In the genomic region with DNA sequence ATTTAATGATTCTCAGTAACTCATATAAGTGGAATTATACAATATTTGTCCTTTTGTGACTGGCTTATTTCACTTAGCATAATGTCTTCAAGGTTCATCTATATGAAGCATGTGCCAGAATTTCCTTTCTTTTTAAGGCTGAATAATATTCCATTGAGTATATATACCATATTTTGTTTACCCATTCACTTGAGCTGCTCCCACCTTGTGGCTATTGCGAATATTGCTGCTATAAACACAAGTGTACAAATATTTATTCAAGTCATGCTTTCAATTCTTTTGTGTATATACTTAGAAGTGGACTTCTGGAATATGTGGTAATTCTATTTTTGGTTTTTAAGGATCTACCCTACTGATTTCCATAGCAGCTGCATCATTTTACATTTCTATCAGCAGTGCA, we compare ENCODE assay signal across 21 cellular contexts.
A peak's percentile ranks its signal among the peaks of the same experiment; 100 is the strongest.
DNase-seq lines count a peak whose midpoint lies in the region; ATAC-seq and TF ChIP-seq lines count a peak whose summit lies in the region.
"Had no signal": no experiment of that assay in that cellular context is flagged by ENCODE, and none has a peak within 500 bp of the region (broad histone marks: within the 10 kb centered on the region; RNA-seq: fewer than 3 reads in every experiment).

No MANE protein-coding gene starts in this region.

- H3K4me1 ChIP-seq in H9 (ENCODE audit: insufficient read depth, low read length) (peaks cover 10% of the 10 kb centered on the region; the same call in 1 of the 2 replicates), PC-9 (replicated peaks; ENCODE audit: insufficient read depth) (no peaks in the 10 kb centered on the region)

- no peak overlapping the region for H3T11ph ChIP-seq in H9 (ENCODE audit: low read length)

- H3K4me3 ChIP-seq in PC-9, result no peak overlapping the region
- H3K4me3 ChIP-seq: GM23338 had no signal

- CTCF ChIA-PET in PC-9 (lab: Charles Lee), result no interaction called here

- no peak overlapping the region for H3K14ac ChIP-seq in H9 (ENCODE audit: insufficient read depth, low read length)

- no peaks in the 10 kb centered on the region for H3K23me2 ChIP-seq in H9 (ENCODE audit: insufficient read length, low read depth, low read length, poor library complexity, severe bottlenecking)

- H3K27me3 ChIP-seq in H9 (ENCODE audit: insufficient read depth, low read length) (no peaks in the 10 kb centered on the region), PC-9 (ENCODE audit: insufficient read depth, low read depth) (no peaks in the 10 kb centered on the region)
- H3K27me3 ChIP-seq: neutrophil had no signal

- H3K4me2 ChIP-seq in H9 (ENCODE audit: insufficient read depth, insufficient read length, low read length) (no peak overlapping the region), PC-9 (no peak overlapping the region)
- H3K4me2 ChIP-seq: GM23338 had no signal

- H3K79me2 ChIP-seq in H9 (ENCODE audit: insufficient read depth, low read length) (no peaks in the 10 kb centered on the region), PC-9 (ENCODE audit: low read depth) (no peaks in the 10 kb centered on the region)

- DNase-seq in H9, result no peak
- DNase-seq in PC-9, result no peak
- DNase-seq in dermis blood vessel endothelial cell, result peak; percentile 3
- DNase-seq in NOMO-1 treated with dmso at 0.1 percent for 144 hours (lab: John Stamatoyannopoulos, UW; ENCODE audit: unreplicated experiment), result no peak
- DNase-seq in stimulated activated naive CD4-positive, alpha-beta T cell (lab: John Stamatoyannopoulos, UW), result no peak
- no peak for DNase-seq in SHP77 treated with DMSO at 0.1 percent for 48 hours (lab: John Stamatoyannopoulos, UW)
- DNase-seq: activated CD4-positive, alpha-beta T cell treated with anti-CD3 and anti-CD28 coated beads for 4 hours; activated T-cell treated with anti-CD3 and anti-CD28 coated beads, Interleukin-2, amount 50 U/mL, for 72 hours; anterior cingulate cortex; DMS79 treated with DMSO at 0.1 percent for 48 hours; mammary epithelial cell; NCI-H748 treated with DMSO at 0.1 percent for 48 hours; OCI-M1; stimulated activated CD4-positive, alpha-beta T cell treated with anti-CD3 and anti-CD28 coated beads, Interleukin-2, amount 100 ng/mL, for 24 hours; stimulated activated naive CD4-positive, alpha-beta T cell treated with Interleukin-2 at 50 U/mL for 16 hours had no signal

- no peak overlapping the region for H4K8ac ChIP-seq in H9 (replicated peaks; ENCODE audit: insufficient read length, low read depth, low read length)

- WGBS in H9 (ENCODE audit: extremely low coverage, insufficient read length, low lambda C conversion rate), result no CpG with 5 or more reads among the region's 1 CpG

- no peaks in the 10 kb centered on the region for H3K36me3 ChIP-seq in PC-9 (ENCODE audit: low read depth)
- H3K36me3 ChIP-seq: neutrophil had no signal

- no peak overlapping the region for H3K23ac ChIP-seq in H9 (ENCODE audit: insufficient read length, low read depth, low read length)

- H3K9me3 Mint-ChIP-seq in H9, result peaks cover 46 to 53% of the 10 kb centered on the region in 2 experiments
- no peaks in the 10 kb centered on the region for H3K9me3 Mint-ChIP-seq in stimulated activated memory B cell treated with anti-CD40 and anti-IgM and Interleukin-4, amounts not matched to agents 10 μg/mL and 1 μg/mL and 100 μg/mL, for 72 hours
- H3K9me3 Mint-ChIP-seq: activated naive CD4-positive, alpha-beta T cell treated with anti-CD3 and anti-CD28 coated beads, Interleukin-2, amount 50 U/mL, for 24 hours; T-helper 1 cell treated with Interleukin-12 subunit alpha and Interleukin-12 subunit beta and Interleukin-4 antibody, amounts not matched to agents 30 μg/mL and 1 μg/mL, for 36 hours had no signal

- H2BK12ac ChIP-seq in H9 (ENCODE audit: insufficient read length, low read depth, low read length), result no peak overlapping the region

- no peak overlapping the region for H2AK5ac ChIP-seq in H9 (ENCODE audit: insufficient read length, low read length)

- POLR2A ChIA-PET in PC-9 (lab: Charles Lee; ENCODE audit: unreplicated experiment), result no interaction called here

- H3K9me3 ChIP-seq in H9 (ENCODE audit: control insufficient read depth, low read depth, low read length), result peaks cover 8% of the 10 kb centered on the region
- no peaks in the 10 kb centered on the region for H3K9me3 ChIP-seq in PC-9 (ENCODE audit: insufficient read depth, low read depth)
- H3K9me3 ChIP-seq: neutrophil had no signal

- peak; percentile 26; the same call in 1 of the 3 replicates for TF ChIP-seq CTCF in H9 (conservative IDR thresholded peaks at IDR 0.05)
- peak; percentile 33; the same call in 1 of the 2 replicates for TF ChIP-seq CTCF in PC-9 (conservative IDR thresholded peaks at IDR 0.05)

- no peak overlapping the region for H3K18ac ChIP-seq in H9 (ENCODE audit: insufficient read length, low read depth, low read length)

- H3K79me1 ChIP-seq in H9 (ENCODE audit: insufficient read depth, low read depth, low read length, poor library complexity, severe bottlenecking), result no peaks in the 10 kb centered on the region

- H4K91ac ChIP-seq in H9 (ENCODE audit: insufficient read length, low read depth, low read length), result no peak overlapping the region

- no peaks in the 10 kb centered on the region; the same call in 1 of the 2 replicates for H3K27me3 Mint-ChIP-seq in H9 (ENCODE audit: low read depth)
- peaks cover 13% of the 10 kb centered on the region for H3K27me3 Mint-ChIP-seq in stimulated activated memory B cell treated with anti-CD40 and anti-IgM and Interleukin-4, amounts not matched to agents 10 μg/mL and 1 μg/mL and 100 μg/mL, for 72 hours
- H3K27me3 Mint-ChIP-seq: activated naive CD4-positive, alpha-beta T cell treated with anti-CD3 and anti-CD28 coated beads, Interleukin-2, amount 50 U/mL, for 24 hours; central memory CD8-positive, alpha-beta T cell had no signal

- no peaks in the 10 kb centered on the region for H3F3A ChIP-seq in PC-9 (ENCODE audit: insufficient read depth, low read depth)

- no peak overlapping the region for H2AFZ ChIP-seq in H9 (ENCODE audit: low read length)
- no peak overlapping the region for H2AFZ ChIP-seq in PC-9
- H2AFZ ChIP-seq: GM23338 had no signal

- no TSS peak for BruUV-seq in PC-9 (replicated peaks; lab: Mats Ljungman, UMichigan)

- no peak overlapping the region for H3K4ac ChIP-seq in H9 (ENCODE audit: low read depth, low read length)

- H3K4me3 Mint-ChIP-seq in H9, result no peak overlapping the region
- H3K4me3 Mint-ChIP-seq in stimulated activated memory B cell treated with anti-CD40 and anti-IgM and Interleukin-4, amounts not matched to agents 10 μg/mL and 1 μg/mL and 100 μg/mL, for 72 hours, result no peak overlapping the region
- H3K4me3 Mint-ChIP-seq: activated naive CD4-positive, alpha-beta T cell treated with anti-CD3 and anti-CD28 coated beads, Interleukin-2, amount 50 U/mL, for 24 hours; activated T-cell treated with anti-CD3 and anti-CD28 coated beads, Interleukin-2, amount 50 U/mL, for 72 hours; central memory CD8-positive, alpha-beta T cell; GM23338; T-helper 1 cell treated with Interleukin-12 subunit alpha and Interleukin-12 subunit beta and Interleukin-4 antibody, amounts not matched to agents 30 μg/mL and 1 μg/mL, for 36 hours had no signal

- H4K20me1 ChIP-seq in H9 (ENCODE audit: control insufficient read depth, insufficient read depth, insufficient read length) (no peaks in the 10 kb centered on the region), PC-9 (ENCODE audit: insufficient read depth) (no peaks in the 10 kb centered on the region)

- no peak overlapping the region for H3K27ac ChIP-seq in H9 (ENCODE audit: insufficient read length, low read depth, low read length)
- no peak overlapping the region for H3K27ac ChIP-seq in PC-9
- H3K27ac ChIP-seq: neutrophil had no signal

- H3K27ac Mint-ChIP-seq in H9, result no peak overlapping the region
- H3K27ac Mint-ChIP-seq in stimulated activated memory B cell treated with anti-CD40 and anti-IgM and Interleukin-4, amounts not matched to agents 10 μg/mL and 1 μg/mL and 100 μg/mL, for 72 hours, result no peak overlapping the region
- H3K27ac Mint-ChIP-seq: activated naive CD4-positive, alpha-beta T cell treated with anti-CD3 and anti-CD28 coated beads, Interleukin-2, amount 50 U/mL, for 24 hours; activated T-cell treated with anti-CD3 and anti-CD28 coated beads, Interleukin-2, amount 50 U/mL, for 72 hours; GM23338; T-helper 1 cell treated with Interleukin-12 subunit alpha and Interleukin-12 subunit beta and Interleukin-4 antibody, amounts not matched to agents 30 μg/mL and 1 μg/mL, for 36 hours had no signal

- peaks cover 8 to 15% of the 10 kb centered on the region in 2 experiments for H3K4me1 Mint-ChIP-seq in H9
- H3K4me1 Mint-ChIP-seq in stimulated activated memory B cell treated with anti-CD40 and anti-IgM and Interleukin-4, amounts not matched to agents 10 μg/mL and 1 μg/mL and 100 μg/mL, for 72 hours, result peaks cover 7% of the 10 kb centered on the region
- H3K4me1 Mint-ChIP-seq: activated naive CD4-positive, alpha-beta T cell treated with anti-CD3 and anti-CD28 coated beads, Interleukin-2, amount 50 U/mL, for 24 hours; central memory CD8-positive, alpha-beta T cell had no signal

- H2BK120ac ChIP-seq in H9 (ENCODE audit: low read depth, low read length, poor library complexity, severe bottlenecking), result no peak overlapping the region

- peaks cover 0 to 5% (median 4%) of the 10 kb centered on the region in 3 experiments; a peak in 4 of 7 replicates for H3K36me3 Mint-ChIP-seq in H9 (ENCODE audit: insufficient read depth in 1 of 3, low read depth in 3 of 3)
- no peaks in the 10 kb centered on the region for H3K36me3 Mint-ChIP-seq in stimulated activated memory B cell treated with anti-CD40 and anti-IgM and Interleukin-4, amounts not matched to agents 10 μg/mL and 1 μg/mL and 100 μg/mL, for 72 hours
- H3K36me3 Mint-ChIP-seq: activated naive CD4-positive, alpha-beta T cell treated with anti-CD3 and anti-CD28 coated beads, Interleukin-2, amount 50 U/mL, for 24 hours had no signal

- ATAC-seq in stimulated activated memory B cell treated with anti-CD40 and anti-IgM and Interleukin-4, amounts not matched to agents 10 μg/mL and 1 μg/mL and 100 μg/mL, for 72 hours, result no peak
- ATAC-seq: activated T-cell treated with anti-CD3 and anti-CD28 coated beads, Interleukin-2, amount 50 U/mL, for 72 hours; GM23338 had no signal

- no peak overlapping the region for H4K5ac ChIP-seq in H9 (ENCODE audit: insufficient read length, low read depth, low read length)

- H2BK20ac ChIP-seq in H9 (ENCODE audit: low read depth, low read length, poor library complexity, severe bottlenecking), result no peak overlapping the region

- intact Hi-C loops in PC-9 (cut with micrococcal nuclease; ENCODE audit: unreplicated experiment), result no loop called here

- no peak overlapping the region for H3K9ac ChIP-seq in H9 (ENCODE audit: extremely low read depth, insufficient read length, low read length)

- H2BK5ac ChIP-seq in H9 (ENCODE audit: insufficient read length, low read length), result no peak overlapping the region

- H2BK15ac ChIP-seq in H9 (ENCODE audit: low read depth, low read length), result no peak overlapping the region

- H3K56ac ChIP-seq in H9 (ENCODE audit: insufficient read length, low read depth, low read length), result no peak overlapping the region

- no peaks in the 10 kb centered on the region for H3K9me2 ChIP-seq in PC-9 (ENCODE audit: insufficient read depth)
